8 cellular contexts compared by ENCODE assay signal in genomic region chr11:94544582-94544831, GRCh38. TPM values are rescaled to one million over a fixed set of nuclear protein-coding genes. Genes with fewer than 3 reads are reported as not detected.
A peak's percentile ranks its signal among the peaks of the same experiment; 100 is the strongest.
DNase-seq lines count a peak whose midpoint lies in the region; ATAC-seq and TF ChIP-seq lines count a peak whose summit lies in the region.

No MANE protein-coding gene starts in this region.

- H2BK15ac ChIP-seq in neuronal stem cell (ENCODE audit: low read length), result no peak overlapping the region

- no peak overlapping the region for H3K27ac Mint-ChIP-seq in activated CD8-positive, alpha-beta memory T cell treated with anti-CD3 and anti-CD28 coated beads, Interleukin-2, amount 10 ng/mL, durations not matched to agents 7 days and 5 days
- no peak overlapping the region for H3K27ac Mint-ChIP-seq in effector memory CD8-positive, alpha-beta T cell

- H3K9ac ChIP-seq in KMS-11 (peak overlapping the region; percentile 90; the same call in 1 of the 2 replicates), neuronal stem cell (ENCODE audit: low read depth, low read length, poor library complexity) (peak overlapping the region; percentile 87)

- in situ Hi-C loops in G401 (cut with HindIII; ENCODE audit: low sequenced_read_pairs), result no loop called here

- H3K36me3 Mint-ChIP-seq in activated CD8-positive, alpha-beta memory T cell treated with anti-CD3 and anti-CD28 coated beads, Interleukin-2, amount 10 ng/mL, durations not matched to agents 7 days and 5 days, result peaks cover 6% of the 10 kb centered on the region
- H3K36me3 Mint-ChIP-seq in effector memory CD8-positive, alpha-beta T cell (ENCODE audit: insufficient read depth), result peaks cover 5% of the 10 kb centered on the region

- 0 out of 2 replicates have a peak overlapping the region, but pooled peaks have one; percentile 78 for H3K4me2 ChIP-seq in KMS-11
- H3K4me2 ChIP-seq in neuronal stem cell (ENCODE audit: insufficient read depth, low read length, poor library complexity, severe bottlenecking), result peak overlapping the region; percentile 88

- H3K79me2 ChIP-seq in KMS-11 (ENCODE audit: insufficient read depth, low read depth), result no peaks in the 10 kb centered on the region

- peaks cover 7% of the 10 kb centered on the region for H3K4me1 ChIP-seq in KMS-11 (ENCODE audit: low read depth, poor library complexity, severe bottlenecking)
- peaks cover 0 to 4% of the 10 kb centered on the region in 2 donors for H3K4me1 ChIP-seq in neuronal stem cell (ENCODE audit: control insufficient read depth in 2 of 2, insufficient read depth in 1 of 2, low read depth in 1 of 2, low read length in 2 of 2)

- H2AFZ ChIP-seq in KMS-11 (ENCODE audit: low read depth) (peak overlapping the region; percentile 79), neuronal stem cell (ENCODE audit: low read length) (peak overlapping the region; percentile 96)

- no peak overlapping the region for H2AK5ac ChIP-seq in neuronal stem cell (ENCODE audit: low read depth, low read length)

- H3K4me1 Mint-ChIP-seq in activated CD8-positive, alpha-beta memory T cell treated with anti-CD3 and anti-CD28 coated beads, Interleukin-2, amount 10 ng/mL, durations not matched to agents 7 days and 5 days, result peaks cover 31% of the 10 kb centered on the region
- peaks cover 31 to 41% of the 10 kb centered on the region in 2 donors for H3K4me1 Mint-ChIP-seq in effector memory CD8-positive, alpha-beta T cell (ENCODE audit: low read depth in 2 of 2)

- no peaks in the 10 kb centered on the region for H3K36me3 ChIP-seq in KMS-11 (ENCODE audit: insufficient read depth)
- H3K36me3 ChIP-seq in neuronal stem cell (replicated peaks in 1 of 2; ENCODE audit: control insufficient read depth in 2 of 2, insufficient read depth in 2 of 2, low read length in 2 of 2), result no peaks in the 10 kb centered on the region

- H3K9me3 Mint-ChIP-seq in activated CD8-positive, alpha-beta memory T cell treated with anti-CD3 and anti-CD28 coated beads, Interleukin-2, amount 10 ng/mL, durations not matched to agents 7 days and 5 days (ENCODE audit: low read depth), result no peaks in the 10 kb centered on the region
- no peaks in the 10 kb centered on the region for H3K9me3 Mint-ChIP-seq in effector memory CD8-positive, alpha-beta T cell

- ATAC-seq in activated CD8-positive, alpha-beta memory T cell treated with anti-CD3 and anti-CD28 coated beads, Interleukin-2, amount 10 ng/mL, durations not matched to agents 7 days and 5 days, result peak; percentile 3
- ATAC-seq in effector memory CD8-positive, alpha-beta T cell (replicated peaks), result no peak

- peaks cover 0 to 6% of the 10 kb centered on the region in 2 donors for H3K9me3 ChIP-seq in neuronal stem cell (replicated peaks in 1 of 2; ENCODE audit: control insufficient read depth in 2 of 2, insufficient read depth in 1 of 2, low read depth in 1 of 2, low read length in 2 of 2)

- no peak overlapping the region for H2BK5ac ChIP-seq in neuronal stem cell (ENCODE audit: low read length)

- peak overlapping the region; percentile 98 for H3K18ac ChIP-seq in neuronal stem cell (ENCODE audit: low read length)

- TF ChIP-seq CTCF in KMS-11 (conservative IDR thresholded peaks at IDR 0.05; ENCODE audit: low read depth, low read length), result no peak

- H4K8ac ChIP-seq in neuronal stem cell (ENCODE audit: low read depth, low read length), result no peak overlapping the region

- H3K27ac ChIP-seq in KMS-11 (peak overlapping the region; percentile 93; the same call in 1 of the 2 replicates), neuronal stem cell (replicated peaks; ENCODE audit: low read length) (no peak overlapping the region)

- H3K4ac ChIP-seq in neuronal stem cell (ENCODE audit: low read length), result no peak overlapping the region

- H2BK12ac ChIP-seq in neuronal stem cell (ENCODE audit: low read length), result no peak overlapping the region

- no peaks in the 10 kb centered on the region for H3K79me1 ChIP-seq in neuronal stem cell (ENCODE audit: low read depth, low read length)

- no peak for DNase-seq in activated CD8-positive, alpha-beta memory T cell treated with anti-CD3 and anti-CD28 coated beads, Interleukin-2, amount 10 ng/mL, durations not matched to agents 7 days and 5 days
- DNase-seq in activated CD8-positive, alpha-beta memory T cell treated with anti-CD3 and anti-CD28 coated beads for 24 hours, result no peak
- no peak for DNase-seq in effector memory CD8-positive, alpha-beta T cell
- DNase-seq in neuronal stem cell (ENCODE audit: low spot score), result no peak
- DNase-seq in NCI-H446 treated with DMSO at 0.1 percent for 48 hours (lab: John Stamatoyannopoulos, UW), result no peak
- no peak for DNase-seq in dermis blood vessel endothelial cell
- DNase-seq in G401 (ENCODE audit: low spot score), result no peak

- H3K4me3 ChIP-seq in KMS-11 (IDR thresholded peaks at IDR 0.05; ENCODE audit: insufficient read depth, low read depth, low read length), result no peak overlapping the region
- H3K4me3 ChIP-seq in neuronal stem cell (ENCODE audit: low read length in 2 of 2), result peak overlapping the region; percentile 45 to 87

- peak overlapping the region; percentile 47 for H3K14ac ChIP-seq in neuronal stem cell (ENCODE audit: low read length)

- WGBS in neuronal stem cell (ENCODE audit: extremely low coverage in 2 of 2, insufficient read length in 2 of 2, insufficient replicate concordance in 1 of 2), 2 donors, result no CpG with 5 or more reads among the region's 32 CpGs

- no peak overlapping the region for H2BK120ac ChIP-seq in neuronal stem cell (ENCODE audit: low read depth, low read length)

- H4K20me1 ChIP-seq in KMS-11 (ENCODE audit: insufficient read depth), result no peaks in the 10 kb centered on the region

- H3K23ac ChIP-seq in neuronal stem cell (ENCODE audit: low read depth, low read length, poor library complexity), result peak overlapping the region; percentile 50

- peak overlapping the region; percentile 97 for H3K4me3 Mint-ChIP-seq in activated CD8-positive, alpha-beta memory T cell treated with anti-CD3 and anti-CD28 coated beads, Interleukin-2, amount 10 ng/mL, durations not matched to agents 7 days and 5 days
- peak overlapping the region; percentile 92 to 97 for H3K4me3 Mint-ChIP-seq in effector memory CD8-positive, alpha-beta T cell

- H3K27me3 ChIP-seq in KMS-11 (ENCODE audit: insufficient read depth, low read depth), result no peaks in the 10 kb centered on the region
- H3K27me3 ChIP-seq in neuronal stem cell (ENCODE audit: control insufficient read depth in 3 of 3, insufficient read depth in 3 of 3, low read depth in 1 of 3, low read length in 3 of 3), result peaks cover 8 to 76% (median 25%) of the 10 kb centered on the region in 3 experiments

- CTCF ChIA-PET in activated CD8-positive, alpha-beta memory T cell treated with anti-CD3 and anti-CD28 coated beads, Interleukin-2, amount 10 ng/mL, durations not matched to agents 7 days and 5 days (lab: Charles Lee), result no interaction called here

- no peak overlapping the region for H4K91ac ChIP-seq in neuronal stem cell (ENCODE audit: low read depth, low read length, poor library complexity)

- H3K27me3 Mint-ChIP-seq in activated CD8-positive, alpha-beta memory T cell treated with anti-CD3 and anti-CD28 coated beads, Interleukin-2, amount 10 ng/mL, durations not matched to agents 7 days and 5 days, result no peaks in the 10 kb centered on the region
- H3K27me3 Mint-ChIP-seq in effector memory CD8-positive, alpha-beta T cell, result peaks cover 0 to 9% of the 10 kb centered on the region in 2 donors

RNA-seq across cellular contexts. Expression of gene FUT4, which starts 0.8 kb away (rescaled TPM):
- total RNA-seq in activated CD8-positive, alpha-beta memory T cell treated with anti-CD3 and anti-CD28 coated beads, Interleukin-2, amount 10 ng/mL, durations not matched to agents 7 days and 5 days, result 1 to 10 TPM; 5.8 to 6.5 TPM
- polyA plus RNA-seq in neuronal stem cell (2013, experiment 1 of 2), result 1.4 TPM
- 1.4 TPM for polyA plus RNA-seq in neuronal stem cell (2013, experiment 2 of 2)
- 6.4 and 6.5 TPM in 2 replicates for total RNA-seq in dermis blood vessel endothelial cell
- total RNA-seq in G401 (2014; rRNA removed; shearing (Covaris generic)), result not detected in 2 replicates

RNA-seq across cellular contexts. Expression of gene PIWIL4, which starts 22.7 kb away (rescaled TPM):
- under 1 TPM; 0.75 to 0.79 TPM for total RNA-seq in activated CD8-positive, alpha-beta memory T cell treated with anti-CD3 and anti-CD28 coated beads, Interleukin-2, amount 10 ng/mL, durations not matched to agents 7 days and 5 days
- 0.15 TPM for polyA plus RNA-seq in neuronal stem cell (2013, experiment 1 of 2)
- 0.21 TPM for polyA plus RNA-seq in neuronal stem cell (2013, experiment 2 of 2)
- 0.79 and 1.2 TPM in 2 replicates for total RNA-seq in dermis blood vessel endothelial cell
- total RNA-seq in G401 (2014; rRNA removed; shearing (Covaris generic)), result not detected in 2 replicates

RNA-seq across cellular contexts. Expression of gene C11orf97, which starts 32.2 kb away (rescaled TPM):
- not detected for total RNA-seq in activated CD8-positive, alpha-beta memory T cell treated with anti-CD3 and anti-CD28 coated beads, Interleukin-2, amount 10 ng/mL, durations not matched to agents 7 days and 5 days
- not detected for polyA plus RNA-seq in neuronal stem cell (2013, experiment 1 of 2)
- not detected for polyA plus RNA-seq in neuronal stem cell (2013, experiment 2 of 2)
- not detected in 2 replicates for total RNA-seq in dermis blood vessel endothelial cell
- not detected in 2 replicates for total RNA-seq in G401 (2014; rRNA removed; shearing (Covaris generic))

RNA-seq across cellular contexts. Expression of gene ANKRD49, which starts 50.7 kb away (rescaled TPM):
- 10 to 100 TPM; 23.9 to 31.9 TPM for total RNA-seq in activated CD8-positive, alpha-beta memory T cell treated with anti-CD3 and anti-CD28 coated beads, Interleukin-2, amount 10 ng/mL, durations not matched to agents 7 days and 5 days
- 25.1 TPM for polyA plus RNA-seq in neuronal stem cell (2013, experiment 1 of 2)
- polyA plus RNA-seq in neuronal stem cell (2013, experiment 2 of 2), result 25.9 TPM
- 11.2 and 15.7 TPM in 2 replicates for total RNA-seq in dermis blood vessel endothelial cell
- 13.2 and 17.7 TPM in 2 replicates for total RNA-seq in G401 (2014; rRNA removed; shearing (Covaris generic))

RNA-seq across cellular contexts. Expression of gene MRE11, which starts 50.9 kb away (rescaled TPM):
- total RNA-seq in activated CD8-positive, alpha-beta memory T cell treated with anti-CD3 and anti-CD28 coated beads, Interleukin-2, amount 10 ng/mL, durations not matched to agents 7 days and 5 days, result 10 to 100 TPM; 45.1 to 46.2 TPM
- polyA plus RNA-seq in neuronal stem cell (2013, experiment 1 of 2), result 15.8 TPM
- 16.5 TPM for polyA plus RNA-seq in neuronal stem cell (2013, experiment 2 of 2)
- 14.0 and 19.6 TPM in 2 replicates for total RNA-seq in dermis blood vessel endothelial cell
- 13.8 and 17.0 TPM in 2 replicates for total RNA-seq in G401 (2014; rRNA removed; shearing (Covaris generic))
